In the genomic region with DNA sequence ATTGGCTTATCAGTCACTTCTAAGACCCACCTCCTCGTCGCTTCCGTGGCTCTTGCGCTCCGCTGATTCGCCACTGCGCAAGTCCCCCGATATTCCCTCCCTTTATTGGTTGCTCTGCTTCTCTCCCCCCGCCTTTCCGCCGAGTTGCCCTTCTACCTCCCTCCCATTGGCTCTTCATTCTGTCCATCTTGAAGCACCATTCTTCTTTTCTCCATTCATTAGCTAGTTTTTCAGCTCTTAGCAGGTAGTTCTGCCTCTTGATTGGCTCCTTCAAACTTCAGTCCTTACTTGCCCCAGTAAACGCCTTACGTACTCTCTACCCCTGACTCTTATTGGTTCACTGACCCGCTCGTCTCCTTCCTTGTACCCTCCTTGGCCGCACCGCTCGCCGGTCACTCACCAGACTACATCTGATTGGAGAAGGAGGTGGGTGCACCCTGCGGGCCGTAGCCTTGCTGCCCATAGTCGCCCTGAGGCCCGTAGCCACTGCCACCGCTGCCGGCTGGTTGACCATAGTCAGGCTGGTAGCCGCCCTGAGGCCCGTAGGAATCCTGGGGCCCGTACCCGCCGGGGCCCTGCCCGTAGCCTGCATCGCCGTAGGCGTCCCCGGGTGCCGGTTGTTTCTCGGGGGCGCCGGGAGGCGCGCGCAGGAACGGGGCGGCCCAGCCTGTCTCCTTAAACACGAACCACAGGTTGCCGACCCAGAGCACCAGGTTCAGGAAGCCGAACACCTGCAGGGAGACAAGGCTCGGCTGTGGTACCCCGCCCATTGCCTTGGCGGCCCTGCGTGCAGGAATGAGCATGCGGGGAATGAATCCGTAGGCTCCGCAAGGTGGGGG, we compare ENCODE assay signal across 8 cellular contexts. TPM values are rescaled to one million over a fixed set of nuclear protein-coding genes. Genes with fewer than 3 reads are reported as not detected.
DNase-seq lines count a peak whose midpoint lies in the region; ATAC-seq and TF ChIP-seq lines count a peak whose summit lies in the region.

No MANE protein-coding gene starts in this region.

- H3K4me1 ChIP-seq in DND-41 (ENCODE audit: insufficient read depth, low read length): peaks cover 32% of the 10 kb centered on the region
- H3K4me1 ChIP-seq in KMS-11 (ENCODE audit: low read depth, poor library complexity, severe bottlenecking): peaks cover 8% of the 10 kb centered on the region

- H3K79me2 ChIP-seq in DND-41 (ENCODE audit: insufficient read depth, low read length): peaks cover 9% of the 10 kb centered on the region
- H3K79me2 ChIP-seq in KMS-11 (ENCODE audit: insufficient read depth, low read depth): no peaks in the 10 kb centered on the region

- H3K27me3 ChIP-seq in DND-41 (ENCODE audit: insufficient read depth, low read length, poor library complexity) (no peaks in the 10 kb centered on the region), KMS-11 (ENCODE audit: insufficient read depth, low read depth) (no peaks in the 10 kb centered on the region)

- H3K9me3 Mint-ChIP-seq in activated T-helper 2 cell treated with anti-CD3 and anti-CD28 coated beads, Interferon-gamma antibody, Interleukin-2, Interleukin-4, amounts not matched to agents 10 μg/mL and 5 μg/mL and 100 μg/mL, durations not matched to agents 14 hours and 24 hours and 36 hours: no peaks in the 10 kb centered on the region
- no peaks in the 10 kb centered on the region for H3K9me3 Mint-ChIP-seq in natural killer cell
- H3K9me3 Mint-ChIP-seq in stimulated activated naive CD8-positive, alpha-beta T cell treated with anti-CD3 and anti-CD28 coated beads, Interleukin-15, amount 100 ng/mL, for 72 hours: no peaks in the 10 kb centered on the region

- H2AFZ ChIP-seq in DND-41 (ENCODE audit: low read depth, low read length) (peak overlapping the region; percentile 72), KMS-11 (ENCODE audit: low read depth) (peak overlapping the region; percentile 73)

- H3K4me3 Mint-ChIP-seq in activated T-helper 2 cell treated with anti-CD3 and anti-CD28 coated beads, Interferon-gamma antibody, Interleukin-2, Interleukin-4, amounts not matched to agents 10 μg/mL and 5 μg/mL and 100 μg/mL, durations not matched to agents 14 hours and 24 hours and 36 hours (ENCODE audit: low read depth): peak overlapping the region; percentile 96
- peak overlapping the region; percentile 87 for H3K4me3 Mint-ChIP-seq in natural killer cell
- H3K4me3 Mint-ChIP-seq in stimulated activated naive CD8-positive, alpha-beta T cell treated with anti-CD3 and anti-CD28 coated beads, Interleukin-15, amount 100 ng/mL, for 72 hours: peak overlapping the region; percentile 93 to 100

- H3K9me3 ChIP-seq in DND-41 (ENCODE audit: insufficient read depth, low read length, severe bottlenecking): no peaks in the 10 kb centered on the region

- H4K20me1 ChIP-seq in DND-41 (ENCODE audit: insufficient read depth, low read length): no peaks in the 10 kb centered on the region
- H4K20me1 ChIP-seq in KMS-11 (ENCODE audit: insufficient read depth): no peaks in the 10 kb centered on the region

- H3K4me2 ChIP-seq in DND-41 (ENCODE audit: insufficient read depth, low read length) (peak overlapping the region; percentile 65), KMS-11 (peak overlapping the region; percentile 48)

- ATAC-seq in DND-41 (ENCODE audit: insufficient read depth, low read depth) (peak; percentile 90), GM21786 (IDR thresholded peaks at IDR 0.05; ENCODE audit: unreplicated experiment) (peak; percentile 87), natural killer cell (peak; percentile 85 to 96 (median 87))
- peak; percentile 94 for ATAC-seq in stimulated activated naive CD8-positive, alpha-beta T cell treated with anti-CD3 and anti-CD28 coated beads, Interleukin-15, amount 100 ng/mL, for 72 hours

- intact Hi-C loops in activated T-helper 2 cell treated with anti-CD3 and anti-CD28 coated beads, Interferon-gamma antibody, Interleukin-2, Interleukin-4, amounts not matched to agents 10 μg/mL and 5 μg/mL and 100 μg/mL, durations not matched to agents 14 hours and 24 hours and 36 hours (cut with micrococcal nuclease): loop anchor here (2.0 to 5.0 kb wide), 3 partner anchors 34 to 78 kb away; partner anchors contain the start of genes CCDC22 and PPP1R3F
- intact Hi-C loops in natural killer cell (cut with micrococcal nuclease): loop anchor here (1.0 kb wide), 2 partner anchors 9 to 68 kb away; partner anchors contain the start of genes GPKOW and SYP

- peak overlapping the region; percentile 54 to 78; a peak in 3 of 4 replicates for H3K4me3 ChIP-seq in DND-41 (ENCODE audit: low read depth in 1 of 2, low read length in 2 of 2)
- H3K4me3 ChIP-seq in KMS-11 (IDR thresholded peaks at IDR 0.05; ENCODE audit: insufficient read depth, low read depth, low read length): no peak overlapping the region

- H3K4me1 Mint-ChIP-seq in activated T-helper 2 cell treated with anti-CD3 and anti-CD28 coated beads, Interferon-gamma antibody, Interleukin-2, Interleukin-4, amounts not matched to agents 10 μg/mL and 5 μg/mL and 100 μg/mL, durations not matched to agents 14 hours and 24 hours and 36 hours (ENCODE audit: low read depth): peaks cover 31% of the 10 kb centered on the region
- H3K4me1 Mint-ChIP-seq in natural killer cell: peaks cover 0 to 21% of the 10 kb centered on the region in 2 donors
- peaks cover 53% of the 10 kb centered on the region for H3K4me1 Mint-ChIP-seq in stimulated activated naive CD8-positive, alpha-beta T cell treated with anti-CD3 and anti-CD28 coated beads, Interleukin-15, amount 100 ng/mL, for 72 hours

- H3K9ac ChIP-seq in DND-41 (ENCODE audit: low read depth, low read length): peak overlapping the region; percentile 85
- peak overlapping the region; percentile 66 for H3K9ac ChIP-seq in KMS-11

- TF ChIP-seq CTCF in DND-41 (IDR thresholded peaks at IDR 0.05; ENCODE audit: borderline replicate concordance, extremely low read depth, low read length, poor library complexity, severe bottlenecking): no peak
- no peak for TF ChIP-seq CTCF in KMS-11 (conservative IDR thresholded peaks at IDR 0.05; ENCODE audit: low read depth, low read length)
- no peak for TF ChIP-seq CTCF in natural killer cell (IDR thresholded peaks at IDR 0.05)

- H3K27me3 Mint-ChIP-seq in activated T-helper 2 cell treated with anti-CD3 and anti-CD28 coated beads, Interferon-gamma antibody, Interleukin-2, Interleukin-4, amounts not matched to agents 10 μg/mL and 5 μg/mL and 100 μg/mL, durations not matched to agents 14 hours and 24 hours and 36 hours (ENCODE audit: low read depth): no peaks in the 10 kb centered on the region
- H3K27me3 Mint-ChIP-seq in natural killer cell (ENCODE audit: low read depth in 2 of 2): no peaks in the 10 kb centered on the region
- H3K27me3 Mint-ChIP-seq in stimulated activated naive CD8-positive, alpha-beta T cell treated with anti-CD3 and anti-CD28 coated beads, Interleukin-15, amount 100 ng/mL, for 72 hours: no peaks in the 10 kb centered on the region

- H3K36me3 ChIP-seq in DND-41 (ENCODE audit: insufficient read depth, low read length) (no peaks in the 10 kb centered on the region), KMS-11 (ENCODE audit: insufficient read depth) (no peaks in the 10 kb centered on the region)

- peaks cover 3% of the 10 kb centered on the region for H3K36me3 Mint-ChIP-seq in activated T-helper 2 cell treated with anti-CD3 and anti-CD28 coated beads, Interferon-gamma antibody, Interleukin-2, Interleukin-4, amounts not matched to agents 10 μg/mL and 5 μg/mL and 100 μg/mL, durations not matched to agents 14 hours and 24 hours and 36 hours (ENCODE audit: low read depth)
- no peaks in the 10 kb centered on the region for H3K36me3 Mint-ChIP-seq in natural killer cell

- H3K27ac Mint-ChIP-seq in activated T-helper 2 cell treated with anti-CD3 and anti-CD28 coated beads, Interferon-gamma antibody, Interleukin-2, Interleukin-4, amounts not matched to agents 10 μg/mL and 5 μg/mL and 100 μg/mL, durations not matched to agents 14 hours and 24 hours and 36 hours: peak overlapping the region; percentile 93
- peak overlapping the region; percentile 79 to 88 for H3K27ac Mint-ChIP-seq in natural killer cell
- peak overlapping the region; percentile 97 to 98 for H3K27ac Mint-ChIP-seq in stimulated activated naive CD8-positive, alpha-beta T cell treated with anti-CD3 and anti-CD28 coated beads, Interleukin-15, amount 100 ng/mL, for 72 hours

- peak; percentile 94 for DNase-seq in DND-41
- peak; percentile 100 for DNase-seq in RPMI7951 (ENCODE audit: low read depth)
- peak; percentile 87 for DNase-seq in activated T-helper 2 cell treated with anti-CD3 and anti-CD28 coated beads, Interferon-gamma antibody, Interleukin-2, Interleukin-4, amounts not matched to agents 10 μg/mL and 5 μg/mL and 100 μg/mL, durations not matched to agents 14 hours and 24 hours and 36 hours (ENCODE audit: low spot score)
- peak; percentile 99 for DNase-seq in fibroblast of peridontal ligament (ENCODE audit: extremely low read depth)
- peak; percentile 69 for DNase-seq in natural killer cell
- DNase-seq in stimulated activated naive CD8-positive, alpha-beta T cell treated with anti-CD3 and anti-CD28 coated beads, Interleukin-15, amount 100 ng/mL, for 72 hours: peak; percentile 79 to 92

- H3K27ac ChIP-seq in DND-41 (ENCODE audit: low read length): peak overlapping the region; percentile 83
- peak overlapping the region; percentile 62 for H3K27ac ChIP-seq in KMS-11

RNA-seq across cellular contexts. Expression of gene PRICKLE3, which starts 5.1 kb away (rescaled TPM):
- total RNA-seq in RPMI7951 (2014; rRNA removed; shearing (Covaris generic)): 7.2 and 8.7 TPM in 2 replicates
- total RNA-seq in activated T-helper 2 cell treated with anti-CD3 and anti-CD28 coated beads, Interferon-gamma antibody, Interleukin-2, Interleukin-4, amounts not matched to agents 10 μg/mL and 5 μg/mL and 100 μg/mL, durations not matched to agents 14 hours and 24 hours and 36 hours: 24.5 and 26.9 TPM in 2 replicates
- 1 to 10 TPM; 6.2 to 7.9 (median 6.3) TPM for total RNA-seq in natural killer cell

RNA-seq across cellular contexts. Expression of gene SYP, which starts 8.7 kb away (rescaled TPM):
- total RNA-seq in RPMI7951 (2014; rRNA removed; shearing (Covaris generic)): 0.36 and 0.59 TPM in 2 replicates
- 3.8 and 4.3 TPM in 2 replicates for total RNA-seq in activated T-helper 2 cell treated with anti-CD3 and anti-CD28 coated beads, Interferon-gamma antibody, Interleukin-2, Interleukin-4, amounts not matched to agents 10 μg/mL and 5 μg/mL and 100 μg/mL, durations not matched to agents 14 hours and 24 hours and 36 hours
- total RNA-seq in natural killer cell: 1 to 10 TPM in 1 of 3 donors, under 1 TPM in 2; 0.36 to 1.0 (median 0.80) TPM

RNA-seq across cellular contexts. Expression of gene PLP2, which starts 19.6 kb away (rescaled TPM):
- 333 and 417 TPM in 2 replicates for total RNA-seq in RPMI7951 (2014; rRNA removed; shearing (Covaris generic))
- 112 and 116 TPM in 2 replicates for total RNA-seq in activated T-helper 2 cell treated with anti-CD3 and anti-CD28 coated beads, Interferon-gamma antibody, Interleukin-2, Interleukin-4, amounts not matched to agents 10 μg/mL and 5 μg/mL and 100 μg/mL, durations not matched to agents 14 hours and 24 hours and 36 hours
- total RNA-seq in natural killer cell: 10 to 100 TPM; 29.3 to 69.7 (median 34.8) TPM

RNA-seq across cellular contexts. Expression of gene MAGIX, which starts 28.7 kb away (rescaled TPM):
- 1.9 and 2.4 TPM in 2 replicates for total RNA-seq in RPMI7951 (2014; rRNA removed; shearing (Covaris generic))
- total RNA-seq in activated T-helper 2 cell treated with anti-CD3 and anti-CD28 coated beads, Interferon-gamma antibody, Interleukin-2, Interleukin-4, amounts not matched to agents 10 μg/mL and 5 μg/mL and 100 μg/mL, durations not matched to agents 14 hours and 24 hours and 36 hours: 1.6 and 2.1 TPM in 2 replicates
- total RNA-seq in natural killer cell: 1 to 10 TPM in 2 of 3 donors, under 1 TPM in 1; 1.00 to 1.7 (median 1.2) TPM

RNA-seq across cellular contexts. Expression of gene CACNA1F, which starts 41.9 kb away (rescaled TPM):
- not detected in 2 replicates for total RNA-seq in RPMI7951 (2014; rRNA removed; shearing (Covaris generic))
- total RNA-seq in activated T-helper 2 cell treated with anti-CD3 and anti-CD28 coated beads, Interferon-gamma antibody, Interleukin-2, Interleukin-4, amounts not matched to agents 10 μg/mL and 5 μg/mL and 100 μg/mL, durations not matched to agents 14 hours and 24 hours and 36 hours: 0.23 and 0.32 TPM in 2 replicates
- 1 to 10 TPM in 1 of 3 donors, under 1 TPM in 2; 0.48 to 1.1 (median 0.66) TPM for total RNA-seq in natural killer cell
